8 cellular contexts compared by ENCODE assay signal in genomic region chr17:37490022-37490587, GRCh38.
DNase-seq lines count a peak whose midpoint lies in the region; ATAC-seq lines count a peak whose summit lies in the region.

No MANE protein-coding gene starts in this region.

- peak; percentile 70 for DNase-seq in ACHN
- DNase-seq in NCI-H69 (lab: John Stamatoyannopoulos, UW) = peak; percentile 84
- peak; percentile 42 for DNase-seq in activated CD8-positive, alpha-beta memory T cell treated with anti-CD3 and anti-CD28 coated beads, Interleukin-2, amount 50 U/mL, for 24 hours (ENCODE audit: extremely low read depth)
- no peak for DNase-seq in epithelial cell of prostate (ENCODE audit: low read depth, low spot score)
- peak; percentile 54 for DNase-seq in stimulated activated CD8-positive, alpha-beta memory T cell treated with anti-CD3 and anti-CD28 coated beads, Interleukin-7, amount 100 ng/mL, for 24 hours (ENCODE audit: low read depth)

- in situ Hi-C loops in ACHN (cut with HindIII; ENCODE audit: low pct_ligation_motif_present, low pct_unique_long_range_greater_than_20kb, low sequenced_read_pairs) = no loop called here

- ATAC-seq in GM18498 (IDR thresholded peaks at IDR 0.05; ENCODE audit: unreplicated experiment) (peak; percentile 53), HG03025 (IDR thresholded peaks at IDR 0.05; ENCODE audit: low FRiP score, unreplicated experiment) (peak; percentile 50)

- no peaks in the 10 kb centered on the region for H3K27me3 ChIP-seq in muscle layer of duodenum (ENCODE audit: low read depth, low read length)

- H3K4me1 ChIP-seq in muscle layer of duodenum (ENCODE audit: control insufficient read depth in 1 of 2, insufficient read depth in 2 of 2, low read length in 2 of 2) = peaks cover 5 to 37% of the 10 kb centered on the region in 2 donors

- H3K9me3 ChIP-seq in muscle layer of duodenum (ENCODE audit: control insufficient read depth in 1 of 2, low read length in 2 of 2) = no peaks in the 10 kb centered on the region

- H3K27ac ChIP-seq in epithelial cell of prostate = peak overlapping the region; percentile 96
- H3K27ac ChIP-seq in muscle layer of duodenum (ENCODE audit: low read length) = peak overlapping the region; percentile 74

- H3K4me3 ChIP-seq in muscle layer of duodenum (ENCODE audit: low read depth in 1 of 2, low read length in 2 of 2) = peak overlapping the region; percentile 61 to 84

- H3K36me3 ChIP-seq in muscle layer of duodenum (ENCODE audit: control insufficient read depth in 1 of 2, insufficient read depth in 2 of 2, low read length in 2 of 2) = peaks cover 0 to 5% of the 10 kb centered on the region in 2 donors
